Comparison of ENCODE assay signal across 28 cellular contexts in genomic region chr7:83751217-83751616, GRCh38.
A peak's percentile ranks its signal among the peaks of the same experiment; 100 is the strongest.
DNase-seq lines count a peak whose midpoint lies in the region; ATAC-seq, FAIRE-seq and TF ChIP-seq lines count a peak whose summit lies in the region.
"Had no signal": no experiment of that assay in that cellular context is flagged by ENCODE, and none has a peak within 500 bp of the region (broad histone marks: within the 10 kb centered on the region; RNA-seq: fewer than 3 reads in every experiment).

No MANE protein-coding gene starts in this region.

- no peak for TF ChIP-seq CTCF in bronchial epithelial cell (IDR thresholded peaks at IDR 0.05; ENCODE audit: insufficient read depth, low read length, severe bottlenecking)
- no peak for TF ChIP-seq CTCF in foreskin keratinocyte (conservative IDR thresholded peaks at IDR 0.05)
- no peak for TF ChIP-seq CTCF in HFFc6 (IDR thresholded peaks at IDR 0.05)

- DNase-seq in HTR-8/SVneo (ENCODE audit: insufficient read length, low spot score) = peak; percentile 0
- DNase-seq in bronchial epithelial cell (ENCODE audit: low read depth) = peak; percentile 38
- peak; percentile 10 to 13 for DNase-seq in foreskin keratinocyte
- DNase-seq in smooth muscle cell of the brain vasculature (ENCODE audit: low read depth, low spot score) = peak; percentile 69
- no peak for DNase-seq in HFFc6
- no peak for DNase-seq in small intestine
- DNase-seq in ACHN = no peak
- DNase-seq: activated CD4-positive, alpha-beta T cell treated with anti-CD3 and anti-CD28 coated beads for 4 hours; activated naive CD4-positive, alpha-beta T cell treated with Interleukin-2 at 50 U/mL for 16 hours; activated T-cell treated with anti-CD3 and anti-CD28 coated beads, Interleukin-2, amount 50 U/mL, for 4 hours; amygdala; left cardiac atrium; naive B cell; NCI-H1048; NCI-H187; NCI-H82; retina; SK-N-SH; stimulated activated CD4-positive, alpha-beta T cell treated with anti-CD3 and anti-CD28 coated beads, Interleukin-12 subunit alpha, Interleukin-12 subunit beta, amount 100 ng/mL, for 4 hours; stimulated activated CD4-positive, alpha-beta T cell treated with anti-CD3 and anti-CD28 coated beads, Interleukin-4, amount 100 ng/mL, for 4 hours; stimulated activated naive CD4-positive, alpha-beta T cell; T-helper 17 cell; uterus had no signal

- no peaks in the 10 kb centered on the region for H3K27me3 ChIP-seq in bronchial epithelial cell (ENCODE audit: control insufficient read depth, insufficient read depth, low read length)
- H3K27me3 ChIP-seq in foreskin keratinocyte = no peaks in the 10 kb centered on the region
- H3K27me3 ChIP-seq in small intestine (ENCODE audit: control insufficient read depth in 2 of 2, insufficient read depth in 2 of 2, low read length in 2 of 2) = no peaks in the 10 kb centered on the region
- H3K27me3 ChIP-seq: uterus had no signal

- in situ Hi-C loops in ACHN (cut with HindIII; ENCODE audit: low pct_ligation_motif_present, low pct_unique_long_range_greater_than_20kb, low sequenced_read_pairs) = no loop called here

- peaks cover 20% of the 10 kb centered on the region for H3K9me3 Mint-ChIP-seq in HFFc6

- FAIRE-seq in HTR-8/SVneo (lab: Jason Lieb, UNC) (no peak), bronchial epithelial cell (lab: Jason Lieb, UNC) (no peak), small intestine (lab: Jason Lieb, UNC) (no peak)
- FAIRE-seq: HepG2 had no signal

- no peaks in the 10 kb centered on the region; the same call in 1 of the 2 replicates for H3K27me3 Mint-ChIP-seq in HFFc6 (ENCODE audit: insufficient read depth)
- H3K27me3 Mint-ChIP-seq: memory B cell, naive B cell, T-helper 17 cell had no signal

- H3K36me3 ChIP-seq in bronchial epithelial cell (ENCODE audit: control insufficient read depth, insufficient read depth, low read length) (no peaks in the 10 kb centered on the region), small intestine (ENCODE audit: control insufficient read depth in 2 of 2, insufficient read depth in 2 of 2, low read length in 2 of 2) (no peaks in the 10 kb centered on the region)
- H3K36me3 ChIP-seq: HAP-1, uterus had no signal

- no peak overlapping the region for H3K27ac Mint-ChIP-seq in HFFc6
- H3K27ac Mint-ChIP-seq: CD14-positive monocyte, memory B cell, naive B cell, T-helper 17 cell had no signal

- H3K4me3 Mint-ChIP-seq in HFFc6 = no peak overlapping the region
- H3K4me3 Mint-ChIP-seq: activated T-cell treated with anti-CD3 and anti-CD28 coated beads, Interleukin-2, amount 50 U/mL, for 4 hours; CD14-positive monocyte; memory B cell; naive B cell; T-helper 17 cell had no signal

- no peaks in the 10 kb centered on the region for H3K4me1 Mint-ChIP-seq in HFFc6 (ENCODE audit: low read depth)
- H3K4me1 Mint-ChIP-seq: CD14-positive monocyte, memory B cell, naive B cell, T-helper 17 cell had no signal

- H3K27ac ChIP-seq in foreskin keratinocyte (no peak overlapping the region), small intestine (ENCODE audit: low read depth in 1 of 2, low read length in 1 of 2) (no peak overlapping the region)
- H3K27ac ChIP-seq: epithelial cell of prostate, uterus had no signal

- ATAC-seq in foreskin keratinocyte = no peak
- ATAC-seq: activated T-cell treated with anti-CD3 and anti-CD28 coated beads, Interleukin-2, amount 50 U/mL, for 4 hours; HepG2; left cardiac atrium; T-helper 17 cell had no signal

- 91 to 92% (median 92%) methylated on average over 1 of the region's 1 CpG for WGBS in small intestine, 3 donors

- H3K4me1 ChIP-seq in foreskin keratinocyte (no peaks in the 10 kb centered on the region), small intestine (ENCODE audit: control insufficient read depth in 2 of 2, insufficient read depth in 1 of 2, low read depth in 1 of 2, low read length in 1 of 2) (no peaks in the 10 kb centered on the region)
- H3K4me1 ChIP-seq: HAP-1, uterus had no signal

- H3K4me3 ChIP-seq in bronchial epithelial cell (ENCODE audit: low read depth, low read length) (no peak overlapping the region), small intestine (ENCODE audit: low read depth in 1 of 2, low read length in 2 of 2) (no peak overlapping the region)
- H3K4me3 ChIP-seq: HAP-1, uterus had no signal

- H3K36me3 Mint-ChIP-seq in HFFc6 (ENCODE audit: low read depth) = peaks cover 5% of the 10 kb centered on the region; the same call in 1 of the 2 replicates
- H3K36me3 Mint-ChIP-seq: CD14-positive monocyte, memory B cell, naive B cell had no signal

- no peaks in the 10 kb centered on the region for H3K9me3 ChIP-seq in small intestine (ENCODE audit: control insufficient read depth, low read depth)
- H3K9me3 ChIP-seq: SK-N-SH, uterus had no signal

Comparison
In these comparisons a context has a peak if more than half of its experiments do, and no peak if none do; other contexts are left out.
1. DNase-seq: peak in HTR-8/SVneo (single experiment), bronchial epithelial cell (single experiment), foreskin keratinocyte (2 of 2) and smooth muscle cell of the brain vasculature (single experiment); none in HFFc6 (single experiment), small intestine (single experiment) and ACHN (single experiment).